12 cellular contexts compared by ENCODE assay signal in the genomic region with DNA sequence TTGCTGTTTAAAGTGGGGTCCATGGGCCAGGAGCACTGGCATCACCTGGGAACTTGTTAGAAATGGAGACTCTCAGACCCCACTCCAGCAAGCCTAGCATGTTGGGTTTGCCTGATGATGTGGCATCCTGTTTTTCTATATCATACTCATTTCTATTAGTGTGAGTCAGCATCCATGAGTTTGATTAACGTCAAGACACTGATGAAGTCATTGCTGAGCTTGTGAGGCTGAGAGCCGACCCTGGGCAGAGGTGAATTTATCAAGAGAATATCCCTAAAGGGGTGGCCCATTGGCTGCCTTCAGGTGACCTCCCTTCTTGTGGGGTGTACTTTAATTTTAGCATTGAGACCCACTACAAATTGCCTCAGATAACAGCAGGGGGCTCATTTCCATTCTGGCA. TPM values are rescaled to one million over a fixed set of nuclear protein-coding genes. Genes with fewer than 3 reads are reported as not detected.
DNase-seq lines count a peak whose midpoint lies in the region; ATAC-seq, FAIRE-seq and TF ChIP-seq lines count a peak whose summit lies in the region.
"Had no signal": no experiment of that assay in that cellular context is flagged by ENCODE, and none has a peak within 500 bp of the region (broad histone marks: within the 10 kb centered on the region; RNA-seq: fewer than 3 reads in every experiment).

No MANE protein-coding gene starts in this region.

- H3K4me1 ChIP-seq in OCI-LY1 (ENCODE audit: insufficient read depth, low read length, severe bottlenecking) (peaks cover 30% of the 10 kb centered on the region), skeletal muscle satellite cell (ENCODE audit: control insufficient read depth, insufficient read depth, low read length) (peaks cover 25% of the 10 kb centered on the region)
- H3K4me1 ChIP-seq: A549 had no signal

- H3F3A ChIP-seq in OCI-LY1 (ENCODE audit: insufficient read depth, low read length): no peaks in the 10 kb centered on the region

- H3K36me3 ChIP-seq in OCI-LY1 (ENCODE audit: insufficient read depth, low read length) (no peaks in the 10 kb centered on the region), skeletal muscle satellite cell (ENCODE audit: insufficient read depth, low read length) (no peaks in the 10 kb centered on the region)
- H3K36me3 ChIP-seq: esophagus squamous epithelium had no signal

- no peak overlapping the region for H3K9ac ChIP-seq in OCI-LY1 (ENCODE audit: low read length)
- H3K9ac ChIP-seq in skeletal muscle satellite cell (ENCODE audit: low read depth, low read length): no peak overlapping the region

- DNase-seq in activated CD4-positive, alpha-beta T cell treated with anti-CD3 and anti-CD28 coated beads for 36 hours: peak; percentile 46
- DNase-seq in activated CD4-positive, alpha-beta T cell treated with anti-CD3 and anti-CD28 coated beads, Interleukin-2, amount 10 ng/mL, durations not matched to agents 24 days and 14 days: no peak
- DNase-seq in choroid plexus epithelial cell (ENCODE audit: low read depth) (peak; percentile 85), GM19239 (ENCODE audit: insufficient read length, low spot score) (no peak)
- DNase-seq: aorta, esophagus squamous epithelium, SHP77 had no signal

- H3K4me2 ChIP-seq in OCI-LY1 (ENCODE audit: low read length) (no peak overlapping the region), skeletal muscle satellite cell (ENCODE audit: low read length) (peak overlapping the region; percentile 3)
- H3K4me2 ChIP-seq: A549 had no signal

- peaks cover 6% of the 10 kb centered on the region for H3K27me3 Mint-ChIP-seq in activated CD4-positive, alpha-beta T cell treated with anti-CD3 and anti-CD28 coated beads for 36 hours
- no peaks in the 10 kb centered on the region for H3K27me3 Mint-ChIP-seq in activated CD4-positive, alpha-beta T cell treated with anti-CD3 and anti-CD28 coated beads, Interleukin-2, amount 10 ng/mL, durations not matched to agents 24 days and 14 days

- no peaks in the 10 kb centered on the region for H3K9me3 Mint-ChIP-seq in activated CD4-positive, alpha-beta T cell treated with anti-CD3 and anti-CD28 coated beads for 36 hours (ENCODE audit: low read depth)
- no peaks in the 10 kb centered on the region for H3K9me3 Mint-ChIP-seq in activated CD4-positive, alpha-beta T cell treated with anti-CD3 and anti-CD28 coated beads, Interleukin-2, amount 10 ng/mL, durations not matched to agents 24 days and 14 days

- CTCF ChIA-PET in activated CD4-positive, alpha-beta T cell treated with anti-CD3 and anti-CD28 coated beads for 36 hours (lab: Charles Lee): interaction anchor here (0.6 to 1.2 kb wide), 2 partner anchors 19 to 874 kb away, joined by 3 read pairs; no protein-coding TSS in a partner anchor

- POLR2A ChIA-PET in activated CD4-positive, alpha-beta T cell treated with anti-CD3 and anti-CD28 coated beads for 36 hours (lab: Charles Lee): interaction anchor here (0.7 to 0.9 kb wide), 2 partner anchors 11 to 170 kb away, joined by 3 to 4 read pairs; no protein-coding TSS in a partner anchor

- ATAC-seq in activated CD4-positive, alpha-beta T cell treated with anti-CD3 and anti-CD28 coated beads for 36 hours: peak; percentile 90
- no peak for ATAC-seq in HG02870 (IDR thresholded peaks at IDR 0.05; ENCODE audit: unreplicated experiment)
- ATAC-seq in GM21529 (IDR thresholded peaks at IDR 0.05; ENCODE audit: unreplicated experiment): no peak

- no peak overlapping the region for H3K27ac Mint-ChIP-seq in activated CD4-positive, alpha-beta T cell treated with anti-CD3 and anti-CD28 coated beads for 36 hours
- H3K27ac Mint-ChIP-seq in activated CD4-positive, alpha-beta T cell treated with anti-CD3 and anti-CD28 coated beads, Interleukin-2, amount 10 ng/mL, durations not matched to agents 24 days and 14 days: no peak overlapping the region

- H3K4me3 ChIP-seq in OCI-LY1 (ENCODE audit: low read depth, low read length, poor library complexity, severe bottlenecking) (no peak overlapping the region), choroid plexus epithelial cell (ENCODE audit: low read depth, low read length) (no peak overlapping the region), skeletal muscle satellite cell (ENCODE audit: low read length) (no peak overlapping the region)
- H3K4me3 ChIP-seq: A549, esophagus squamous epithelium had no signal

- no peak overlapping the region for H2AFZ ChIP-seq in OCI-LY1 (ENCODE audit: low read length)

- no peaks in the 10 kb centered on the region for H3K36me3 Mint-ChIP-seq in activated CD4-positive, alpha-beta T cell treated with anti-CD3 and anti-CD28 coated beads for 36 hours (ENCODE audit: low read depth)
- H3K36me3 Mint-ChIP-seq in activated CD4-positive, alpha-beta T cell treated with anti-CD3 and anti-CD28 coated beads, Interleukin-2, amount 10 ng/mL, durations not matched to agents 24 days and 14 days (ENCODE audit: low read depth): no peaks in the 10 kb centered on the region

- no peak for FAIRE-seq in GM19239 (lab: Jason Lieb, UNC)
- FAIRE-seq: A549 had no signal

- H3K79me2 ChIP-seq in OCI-LY1 (ENCODE audit: insufficient read depth, low read length): no peaks in the 10 kb centered on the region

- peak overlapping the region; percentile 32 for H3K27ac ChIP-seq in OCI-LY1 (ENCODE audit: low read depth, low read length, poor library complexity, severe bottlenecking)
- H3K27ac ChIP-seq: A549 had no signal

- H3K9me2 ChIP-seq in OCI-LY1 (ENCODE audit: low read depth, low read length): no peaks in the 10 kb centered on the region

- no peak overlapping the region for H3K4me3 Mint-ChIP-seq in activated CD4-positive, alpha-beta T cell treated with anti-CD3 and anti-CD28 coated beads for 36 hours
- no peak overlapping the region for H3K4me3 Mint-ChIP-seq in activated CD4-positive, alpha-beta T cell treated with anti-CD3 and anti-CD28 coated beads, Interleukin-2, amount 10 ng/mL, durations not matched to agents 24 days and 14 days

- H3K9me3 ChIP-seq in OCI-LY1 (ENCODE audit: low read length): no peaks in the 10 kb centered on the region
- H3K9me3 ChIP-seq in skeletal muscle satellite cell (replicated peaks; ENCODE audit: low read length): no peaks in the 10 kb centered on the region
- H3K9me3 ChIP-seq: A549, esophagus squamous epithelium had no signal

- peaks cover 13% of the 10 kb centered on the region for H3K4me1 Mint-ChIP-seq in activated CD4-positive, alpha-beta T cell treated with anti-CD3 and anti-CD28 coated beads for 36 hours
- no peaks in the 10 kb centered on the region for H3K4me1 Mint-ChIP-seq in activated CD4-positive, alpha-beta T cell treated with anti-CD3 and anti-CD28 coated beads, Interleukin-2, amount 10 ng/mL, durations not matched to agents 24 days and 14 days

- H3K27me3 ChIP-seq in OCI-LY1 (ENCODE audit: insufficient read depth, low read length) (no peaks in the 10 kb centered on the region), skeletal muscle satellite cell (ENCODE audit: control insufficient read depth, insufficient read depth, low read length) (no peaks in the 10 kb centered on the region)
- H3K27me3 ChIP-seq: esophagus squamous epithelium had no signal

- TF ChIP-seq CTCF in OCI-LY1 (IDR thresholded peaks at IDR 0.05; ENCODE audit: low read length): no peak; the same call in 1 of the 2 replicates
- TF ChIP-seq CTCF in choroid plexus epithelial cell (conservative IDR thresholded peaks at IDR 0.05; ENCODE audit: low read depth, low read length): no peak

- intact Hi-C loops in activated CD4-positive, alpha-beta T cell treated with anti-CD3 and anti-CD28 coated beads for 36 hours (cut with DNase I, micrococcal nuclease): loop anchor here in 1 of 2 experiments (5.0 kb wide), 1 partner anchor 169 kb away; no protein-coding TSS in a partner anchor
- intact Hi-C loops in activated CD4-positive, alpha-beta T cell treated with anti-CD3 and anti-CD28 coated beads, Interleukin-2, amount 10 ng/mL, durations not matched to agents 24 days and 14 days (cut with micrococcal nuclease): no loop called here

- no peaks in the 10 kb centered on the region for H4K20me1 ChIP-seq in OCI-LY1 (ENCODE audit: insufficient read depth, low read length)

RNA-seq across cellular contexts. Expression of gene RNF144B, which starts 43.4 kb away (rescaled TPM):
- 1 to 10 TPM; 3.4 to 3.9 TPM for total RNA-seq in activated CD4-positive, alpha-beta T cell treated with anti-CD3 and anti-CD28 coated beads for 36 hours
- total RNA-seq in activated CD4-positive, alpha-beta T cell treated with anti-CD3 and anti-CD28 coated beads, Interleukin-2, amount 10 ng/mL, durations not matched to agents 24 days and 14 days: 0.19 and 0.40 TPM in 2 replicates
- total RNA-seq in skeletal muscle satellite cell (2012; rRNA removed): 1.0 and 1.5 TPM in 2 replicates

Comparison
In these comparisons a context has a peak if more than half of its experiments do, and no peak if none do; other contexts are left out.
1. DNase-seq: peak in activated CD4-positive, alpha-beta T cell treated with anti-CD3 and anti-CD28 coated beads for 36 hours (single experiment) and choroid plexus epithelial cell (single experiment); none in activated CD4-positive, alpha-beta T cell treated with anti-CD3 and anti-CD28 coated beads, Interleukin-2, amount 10 ng/mL, durations not matched to agents 24 days and 14 days (single experiment) and GM19239 (single experiment).